17 cellular contexts compared by ENCODE assay signal in the genomic region with DNA sequence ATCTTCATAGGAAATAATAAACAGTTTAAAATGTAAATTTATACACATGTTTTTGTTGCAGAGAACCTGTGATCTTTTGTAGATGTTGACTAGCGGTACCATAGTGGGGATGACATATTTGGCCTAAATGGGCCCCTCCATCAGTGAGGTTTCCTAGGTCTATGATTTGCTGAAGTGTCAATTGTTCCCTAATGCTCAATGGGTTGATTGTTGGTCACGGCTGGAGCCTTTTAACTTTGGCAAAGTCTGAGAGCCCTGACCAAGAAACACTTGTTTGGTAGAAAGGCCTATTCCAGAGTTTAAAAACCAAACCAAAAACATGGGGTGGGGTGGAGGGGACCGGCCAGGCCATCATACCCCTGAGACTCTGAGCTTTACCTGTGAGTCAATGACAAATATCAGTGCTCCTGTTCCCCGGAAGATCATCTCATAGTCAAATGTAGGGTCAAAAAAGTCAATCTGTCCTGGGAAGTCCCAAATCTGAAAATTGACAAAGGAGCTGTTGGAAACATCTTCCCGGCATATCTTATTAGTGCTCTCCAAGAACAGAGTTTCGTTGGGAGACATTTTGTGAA. TPM values are rescaled to one million over a fixed set of nuclear protein-coding genes. Genes with fewer than 3 reads are reported as not detected.
DNase-seq lines count a peak whose midpoint lies in the region; ATAC-seq, FAIRE-seq and TF ChIP-seq lines count a peak whose summit lies in the region.
"Had no signal": no experiment of that assay in that cellular context is flagged by ENCODE, and none has a peak within 500 bp of the region (broad histone marks: within the 10 kb centered on the region; RNA-seq: fewer than 3 reads in every experiment).

No MANE protein-coding gene starts in this region.

- ATAC-seq in GM19351 (IDR thresholded peaks at IDR 0.05; ENCODE audit: unreplicated experiment) (peak; percentile 18), HG02623 (IDR thresholded peaks at IDR 0.05; ENCODE audit: unreplicated experiment) (peak; percentile 25), HG03342 (IDR thresholded peaks at IDR 0.05; ENCODE audit: unreplicated experiment) (peak; percentile 23), gastrocnemius medialis (no peak)
- ATAC-seq: CD8-positive, alpha-beta T cell had no signal

- H3K4me1 ChIP-seq in gastrocnemius medialis: peaks cover 57 to 62% of the 10 kb centered on the region in 2 donors
- H3K4me1 ChIP-seq in CD8-positive, alpha-beta memory T cell (ENCODE audit: insufficient read depth, low read length): no peaks in the 10 kb centered on the region

- DNase-seq in gastrocnemius medialis (no peak), GM12892 (ENCODE audit: insufficient read length) (no peak), NCI-H1048 (lab: John Stamatoyannopoulos, UW) (no peak)
- no peak for DNase-seq in CD8-positive, alpha-beta memory T cell
- no peak for DNase-seq in activated naive CD4-positive, alpha-beta T cell treated with anti-CD3 and anti-CD28 coated beads, Interleukin-2, amount 10 ng/mL, durations not matched to agents 7 days and 5 days
- DNase-seq: CD8-positive, alpha-beta T cell; GOT3; NCI-H1436; NCI-H526; stimulated activated CD4-positive, alpha-beta T cell treated with anti-CD3 and anti-CD28 coated beads, Interleukin-2, amount 100 ng/mL, for 48 hours had no signal

- no peak for TF ChIP-seq POLR2A in gastrocnemius medialis (IDR thresholded peaks at IDR 0.05)
- TF ChIP-seq POLR2A in GM12892 (IDR thresholded peaks at IDR 0.05; ENCODE audit: low read depth, low read length): no peak

- H3K36me3 Mint-ChIP-seq in CD8-positive, alpha-beta memory T cell: peaks cover 0 to 4% (median 0%) of the 10 kb centered on the region in 3 donors
- peaks cover 3% of the 10 kb centered on the region for H3K36me3 Mint-ChIP-seq in activated naive CD4-positive, alpha-beta T cell treated with anti-CD3 and anti-CD28 coated beads, Interleukin-2, amount 10 ng/mL, durations not matched to agents 7 days and 5 days

- H3K27me3 Mint-ChIP-seq in CD8-positive, alpha-beta memory T cell: peaks cover 3 to 11% of the 10 kb centered on the region in 2 donors
- no peaks in the 10 kb centered on the region for H3K27me3 Mint-ChIP-seq in activated naive CD4-positive, alpha-beta T cell treated with anti-CD3 and anti-CD28 coated beads, Interleukin-2, amount 10 ng/mL, durations not matched to agents 7 days and 5 days
- H3K27me3 Mint-ChIP-seq: brain had no signal

- no peaks in the 10 kb centered on the region for H3K27me3 ChIP-seq in gastrocnemius medialis
- no peaks in the 10 kb centered on the region for H3K27me3 ChIP-seq in CD8-positive, alpha-beta memory T cell (ENCODE audit: insufficient read depth, low read length, poor library complexity, severe bottlenecking)

- H3K9me3 ChIP-seq in gastrocnemius medialis: no peaks in the 10 kb centered on the region
- H3K9me3 ChIP-seq in CD8-positive, alpha-beta memory T cell (ENCODE audit: low read length): no peaks in the 10 kb centered on the region
- H3K9me3 ChIP-seq: SJSA1 had no signal

- POLR2A ChIA-PET in CD8-positive, alpha-beta memory T cell (lab: Charles Lee): no interaction called here

- no peaks in the 10 kb centered on the region for H3K4me1 Mint-ChIP-seq in CD8-positive, alpha-beta memory T cell
- H3K4me1 Mint-ChIP-seq in activated naive CD4-positive, alpha-beta T cell treated with anti-CD3 and anti-CD28 coated beads, Interleukin-2, amount 10 ng/mL, durations not matched to agents 7 days and 5 days: no peaks in the 10 kb centered on the region

- H3K4me3 ChIP-seq in gastrocnemius medialis: no peak overlapping the region
- no peak overlapping the region for H3K4me3 ChIP-seq in CD8-positive, alpha-beta memory T cell (ENCODE audit: low read length)
- H3K4me3 ChIP-seq: SJSA1 had no signal

- H3K4me3 Mint-ChIP-seq in CD8-positive, alpha-beta memory T cell: no peak overlapping the region
- no peak overlapping the region for H3K4me3 Mint-ChIP-seq in activated naive CD4-positive, alpha-beta T cell treated with anti-CD3 and anti-CD28 coated beads, Interleukin-2, amount 10 ng/mL, durations not matched to agents 7 days and 5 days
- H3K4me3 Mint-ChIP-seq: activated T-helper 1 cell treated with anti-CD3 and anti-CD28 coated beads, Interleukin-12 subunit alpha, Interleukin-12 subunit beta, Interleukin-2, Interleukin-4 antibody, amounts not matched to agents 30 ng/mL and 10 ng/mL and 1 ng/mL, durations not matched to agents 14 hours and 24 hours and 36 hours; brain; CD8-positive, alpha-beta T cell had no signal

- intact Hi-C loops in gastrocnemius medialis (cut with DNase I; ENCODE audit: low total_unique reads): no loop called here

- H3K9me3 Mint-ChIP-seq in CD8-positive, alpha-beta memory T cell: peaks cover 0 to 2% (median 0%) of the 10 kb centered on the region in 5 donors
- no peaks in the 10 kb centered on the region for H3K9me3 Mint-ChIP-seq in activated naive CD4-positive, alpha-beta T cell treated with anti-CD3 and anti-CD28 coated beads, Interleukin-2, amount 10 ng/mL, durations not matched to agents 7 days and 5 days
- H3K9me3 Mint-ChIP-seq: activated T-helper 1 cell treated with anti-CD3 and anti-CD28 coated beads, Interleukin-12 subunit alpha, Interleukin-12 subunit beta, Interleukin-2, Interleukin-4 antibody, amounts not matched to agents 30 ng/mL and 10 ng/mL and 1 ng/mL, durations not matched to agents 14 hours and 24 hours and 36 hours; CD8-positive, alpha-beta T cell had no signal

- H3K36me3 ChIP-seq in gastrocnemius medialis: no peaks in the 10 kb centered on the region
- no peaks in the 10 kb centered on the region for H3K36me3 ChIP-seq in CD8-positive, alpha-beta memory T cell (ENCODE audit: insufficient read depth, low read length)
- H3K36me3 ChIP-seq: SJSA1 had no signal

- no peak for FAIRE-seq in GM12892 (lab: Jason Lieb, UNC)
- FAIRE-seq: endothelial cell of umbilical vein had no signal

- TF ChIP-seq CTCF in gastrocnemius medialis (IDR thresholded peaks at IDR 0.05 in 4 of 5, conservative IDR thresholded peaks at IDR 0.05 in 1 of 5): no peak

- H3K27ac Mint-ChIP-seq in CD8-positive, alpha-beta memory T cell: no peak overlapping the region
- no peak overlapping the region for H3K27ac Mint-ChIP-seq in activated naive CD4-positive, alpha-beta T cell treated with anti-CD3 and anti-CD28 coated beads, Interleukin-2, amount 10 ng/mL, durations not matched to agents 7 days and 5 days
- H3K27ac Mint-ChIP-seq: activated T-helper 1 cell treated with anti-CD3 and anti-CD28 coated beads, Interleukin-12 subunit alpha, Interleukin-12 subunit beta, Interleukin-2, Interleukin-4 antibody, amounts not matched to agents 30 ng/mL and 10 ng/mL and 1 ng/mL, durations not matched to agents 14 hours and 24 hours and 36 hours; CD8-positive, alpha-beta T cell had no signal

- CTCF ChIA-PET in CD8-positive, alpha-beta memory T cell (lab: Charles Lee): no interaction called here
- CTCF ChIA-PET in activated naive CD4-positive, alpha-beta T cell treated with anti-CD3 and anti-CD28 coated beads, Interleukin-2, amount 10 ng/mL, durations not matched to agents 7 days and 5 days (lab: Charles Lee): interaction anchor here (1.4 kb wide), 1 partner anchor 15 kb away, joined by 4 read pairs; no protein-coding TSS in a partner anchor

- in situ Hi-C loops in gastrocnemius medialis (cut with MboI; ENCODE audit: low sequenced_read_pairs in 4 of 4): no loop called here

- peak overlapping the region; percentile 75 to 86 (median 81) for H3K27ac ChIP-seq in gastrocnemius medialis
- H3K27ac ChIP-seq in CD8-positive, alpha-beta memory T cell (ENCODE audit: low read depth, low read length): no peak overlapping the region
- H3K27ac ChIP-seq: SJSA1 had no signal

RNA-seq across cellular contexts. Expression of a gene that starts 25.1 kb away (rescaled TPM):
- 100 to 1,000 TPM in 2 of 4 donors, 10 to 100 TPM in 2; 53.6 to 173 (median 106) TPM for total RNA-seq in gastrocnemius medialis
- 1 to 10 TPM; 7.3 to 8.7 TPM for total RNA-seq in CD8-positive, alpha-beta memory T cell
- polyA plus RNA-seq in CD8-positive, alpha-beta memory T cell: 1.4 TPM
- 29.6 TPM for polyA plus RNA-seq in GM12892 (2012; ENCODE audit: missing spikeins)
- total RNA-seq: SJSA1 had no signal

RNA-seq across cellular contexts. Expression of a gene that starts 34.5 kb away (rescaled TPM):
- 10 to 100 TPM; 10.5 to 15.1 (median 14.6) TPM for total RNA-seq in gastrocnemius medialis
- 10 to 100 TPM; 27.1 to 27.2 TPM for total RNA-seq in CD8-positive, alpha-beta memory T cell
- 36.0 TPM for polyA plus RNA-seq in CD8-positive, alpha-beta memory T cell
- polyA plus RNA-seq in GM12892 (2012; ENCODE audit: missing spikeins): 79.4 TPM

RNA-seq across cellular contexts. Expression of a gene that starts 45.9 kb away (rescaled TPM):
- 1 to 10 TPM; 1.6 to 6.8 (median 2.9) TPM for total RNA-seq in gastrocnemius medialis
- 1 to 10 TPM; 3.0 to 3.4 TPM for total RNA-seq in CD8-positive, alpha-beta memory T cell
- polyA plus RNA-seq in CD8-positive, alpha-beta memory T cell: 2.8 TPM
- polyA plus RNA-seq in GM12892 (2012; ENCODE audit: missing spikeins): 4.3 TPM

Comparison
In these comparisons a context has a peak if more than half of its experiments do, and no peak if none do; other contexts are left out.
1. ATAC-seq: peak in GM19351 (single experiment), HG02623 (single experiment) and HG03342 (single experiment); none in gastrocnemius medialis (0 of 2).
2. RNA of a gene that starts 25.1 kb away (total RNA-seq): 53.6 to 173 TPM in gastrocnemius medialis; 7.3 to 8.7 TPM in CD8-positive, alpha-beta memory T cell; every median in the first group is over 4 times any median in the second.